ENCODE assay signal across 8 cellular contexts in genomic region chr7:128738570-128739047, GRCh38. TPM values are rescaled to one million over a fixed set of nuclear protein-coding genes. Genes with fewer than 3 reads are reported as not detected.
DNase-seq lines count a peak whose midpoint lies in the region; ATAC-seq, FAIRE-seq and TF ChIP-seq lines count a peak whose summit lies in the region.

No MANE protein-coding gene starts in this region.

- TF ChIP-seq POLR2A in K562 (conservative IDR thresholded peaks at IDR 0.05) (no peak), suprapubic skin (IDR thresholded peaks at IDR 0.05) (no peak)

- in situ Hi-C loops in K562 (cut with MboI) = no loop called here

- H2AFZ ChIP-seq in K562 (ENCODE audit: low read depth, low read length) = peak overlapping the region; percentile 95

- peak overlapping the region; percentile 97 to 98 for H3K9ac ChIP-seq in K562 (ENCODE audit: insufficient read depth in 1 of 2, low read depth in 2 of 2, low read length in 2 of 2)

- H4K20me1 ChIP-seq in K562 (replicated peaks; ENCODE audit: control insufficient read depth, insufficient read depth, low read length) = peaks cover 41% of the 10 kb centered on the region

- peaks cover 5% of the 10 kb centered on the region for H3K9me1 ChIP-seq in K562 (ENCODE audit: control insufficient read depth, insufficient read depth, low read length)

- peak overlapping the region; percentile 74 for H3K27ac ChIP-seq in KOPT-K1 (ENCODE audit: low read depth, low read length, poor library complexity, severe bottlenecking)
- peak overlapping the region; percentile 90 for H3K27ac ChIP-seq in K562 (ENCODE audit: extremely low read depth, low read depth, low read length)
- peak overlapping the region; percentile 60 for H3K27ac ChIP-seq in layer of hippocampus (ENCODE audit: low read depth, low read length)
- peak overlapping the region; percentile 95 for H3K27ac ChIP-seq in suprapubic skin

- TSS peak; percentile 98 for BruUV-seq in K562 (replicated peaks; lab: Mats Ljungman, UMichigan)

- no peak for FAIRE-seq in K562 (lab: Jason Lieb, UNC)

- H3K4me2 ChIP-seq in K562 (ENCODE audit: insufficient read depth, low read length) = peak overlapping the region; percentile 98

- CTCF ChIA-PET in K562 (lab: Yijun Ruan, JAX; ENCODE audit: low intra/inter-chr PET ratio) = interaction anchor here (0.6 kb wide), 1 partner anchor 143 kb away, joined by 3 read pairs; no protein-coding TSS in a partner anchor

- TF ChIP-seq RAD21 in K562 (CRISPR knock-in tag; conservative IDR thresholded peaks at IDR 0.05 in 1 of 2, IDR thresholded peaks at IDR 0.05 in 1 of 2) = peak in 1 of 2 experiments; percentile 36; a peak in 2 of 4 replicates

- DNase-seq in Right ventricle myocardium inferior (ENCODE audit: missing footprints) = no peak
- DNase-seq in cardiac septum (ENCODE audit: low spot score) = no peak
- DNase-seq in K562 (ENCODE audit: extremely low read depth in 1 of 4, low spot score in 3 of 4) = peak in 1 of 4 experiments; percentile 70
- DNase-seq in suprapubic skin (ENCODE audit: low spot score in 2 of 2) = peak in 1 of 2 donors; percentile 66
- DNase-seq in activated gamma-delta T cell treated with Interleukin-2 at 50 U/mL for 16 hours = no peak

- H3K36me3 ChIP-seq in KOPT-K1 (ENCODE audit: insufficient read depth, low read length) (peaks cover 13% of the 10 kb centered on the region; the same call in 1 of the 2 replicates), K562 (ENCODE audit: control insufficient read depth, insufficient read depth, low read length) (peaks cover 33% of the 10 kb centered on the region), suprapubic skin (no peaks in the 10 kb centered on the region)

- H3K4me1 ChIP-seq in K562 (replicated peaks in 1 of 2; ENCODE audit: control insufficient read depth in 2 of 2, insufficient read depth in 2 of 2, low read length in 2 of 2) (peaks cover 14 to 54% of the 10 kb centered on the region in 2 experiments), suprapubic skin (peaks cover 34% of the 10 kb centered on the region)

- H3K27me3 ChIP-seq in K562 (ENCODE audit: control insufficient read depth in 2 of 2, insufficient read depth in 2 of 2, low read length in 2 of 2) (no peaks in the 10 kb centered on the region), layer of hippocampus (ENCODE audit: control insufficient read depth, insufficient read depth, low read length) (no peaks in the 10 kb centered on the region), suprapubic skin (no peaks in the 10 kb centered on the region)

- TF ChIP-seq CTCF in K562 (IDR thresholded peaks at IDR 0.05 in 2 of 3, conservative IDR thresholded peaks at IDR 0.05 in 1 of 3; ENCODE audit: insufficient read depth in 2 of 3, low read depth in 1 of 3, low read length in 3 of 3) = no peak
- no peak for TF ChIP-seq CTCF in suprapubic skin (IDR thresholded peaks at IDR 0.05)

- peak; percentile 26 for ATAC-seq in Right ventricle myocardium inferior
- peak; percentile 29 for ATAC-seq in K562
- no peak for ATAC-seq in HG03565 (IDR thresholded peaks at IDR 0.05; ENCODE audit: unreplicated experiment)

- 0% methylated on average over 8 of the region's 8 CpGs for WGBS in K562 (ENCODE audit: insufficient coverage, low coverage, missing lambda C conversion rate)
- WGBS in suprapubic skin = under 1% methylated on average over 8 of the region's 8 CpGs

- TF ChIP-seq EP300 in K562 (IDR thresholded peaks at IDR 0.05; ENCODE audit: low read length) (no peak), suprapubic skin (IDR thresholded peaks at IDR 0.05) (no peak)

- H3K9me3 ChIP-seq in KOPT-K1 (ENCODE audit: insufficient read depth, low read length, poor library complexity, severe bottlenecking) = no peaks in the 10 kb centered on the region
- no peaks in the 10 kb centered on the region for H3K9me3 ChIP-seq in K562 (replicated peaks; ENCODE audit: control insufficient read depth, insufficient read depth, low read depth, low read length)
- no peaks in the 10 kb centered on the region for H3K9me3 ChIP-seq in suprapubic skin

- POLR2A ChIA-PET in K562 (lab: Yijun Ruan, JAX) = interaction anchor here (0.6 to 10.5 kb wide), 31 partner anchors 9 to 1210 kb away, joined by 3 to 242 read pairs (median 7); partner anchors contain the start of genes ATP6V1F and HILPDA

- intact Hi-C loops in Right ventricle myocardium inferior (cut with DNase I) (loop anchor here (5.0 kb wide), 2 partner anchors 54 to 124 kb away; partner anchors contain the start of genes ATP6V1F and CCDC136), cardiac septum (cut with DNase I) (loop anchor here (2.0 to 5.0 kb wide), 2 partner anchors 88 to 129 kb away; a partner anchor contains a TSS), K562 (cut with micrococcal nuclease) (loop anchor here (1.0 to 5.0 kb wide), 4 partner anchors 44 to 1289 kb away; partner anchors contain the start of gene ATP6V1F)

- H3K4me3 ChIP-seq in K562 = peak overlapping the region; percentile 86
- peak overlapping the region; percentile 96 for H3K4me3 ChIP-seq in suprapubic skin

- H3K79me2 ChIP-seq in K562 (ENCODE audit: control insufficient read depth, insufficient read depth, low read length) = peaks cover 52% of the 10 kb centered on the region

TF ChIP-seq in K562, 482 proteins besides CTCF, POLR2A, EP300 and RAD21 (continues in another document):
- 0 out of 2 replicates have a peak, but pooled peaks have one; percentile 59 for TF ChIP-seq SMARCA5 (IDR thresholded peaks at IDR 0.05)
- no peak for TF ChIP-seq SPI1 (IDR thresholded peaks at IDR 0.05; ENCODE audit: borderline replicate concordance, low read depth, low read length)
- peak; percentile 57; the same call in 1 of the 2 replicates for TF ChIP-seq MTA2 (IDR thresholded peaks at IDR 0.05; ENCODE audit: low read depth)

RNA-seq across cellular contexts. Expression of gene CALU, which starts 0.6 kb away (rescaled TPM):
- total RNA-seq in Right ventricle myocardium inferior (183 TPM), cardiac septum (326 TPM), K562 (2014; rRNA removed) (171 and 210 TPM in 2 replicates), K562 (2014; rRNA removed; fragmentation: Illumina TruSeq; extraction: Trizol) (261 and 289 TPM in 2 replicates), K562 (2015; rRNA removed; fragmentation: Illumina TruSeq; extraction: Trizol) (252 and 263 TPM in 2 replicates), K562 (2021) (166 and 170 TPM in 2 replicates), suprapubic skin (10 to 100 TPM; 32.4 to 44.1 (median 36.7) TPM)
- total RNA-seq in K562 (2011; cell fraction: chromatin; rRNA removed; ENCODE audit: low replicate concordance) = 110 and 296 TPM in 2 replicates
- total RNA-seq in K562 (2011; cell fraction: nucleolus; rRNA removed) = 143 and 167 TPM in 2 replicates
- 289 and 411 TPM in 2 replicates for total RNA-seq in K562 (2011; cell fraction: nucleoplasm; rRNA removed)
- polyA plus RNA-seq in K562 (2011; rRNA removed) (167 and 193 TPM in 2 replicates), K562 (2014; fragmentation: Illumina TruSeq; extraction: Trizol) (211 and 265 TPM in 2 replicates), K562 (2014; fragmentation: Nextera tagmentation; extraction: Ambion mirVana) (100 to 1,000 TPM; 215 to 286 TPM), K562 (2014; rRNA removed) (173 and 177 TPM in 2 replicates)
- 48.3 and 113 TPM in 2 replicates for polyA plus RNA-seq in K562 (2011; cell fraction: cytosol; rRNA removed)
- polyA plus RNA-seq in K562 (2011; cell fraction: nucleus; rRNA removed) = 43.6 and 64.9 TPM in 2 replicates
- 185 and 229 TPM in 2 replicates for polyA plus RNA-seq in K562 (2012)
- 359 and 418 TPM in 2 replicates for polyA minus RNA-seq in K562 (2011; rRNA and poly(A)+ RNA removed)
- polyA minus RNA-seq in K562 (2011; cell fraction: cytosol; rRNA and poly(A)+ RNA removed) = 111 and 121 TPM in 2 replicates
- 25.2 and 55.2 TPM in 2 replicates for polyA minus RNA-seq in K562 (2011; cell fraction: nucleus; rRNA and poly(A)+ RNA removed)

RNA-seq across cellular contexts. Expression of gene OPN1SW, which starts 37.0 kb away (rescaled TPM):
- not detected for total RNA-seq in Right ventricle myocardium inferior
- total RNA-seq in cardiac septum = not detected
- total RNA-seq in K562 (2011; cell fraction: chromatin; rRNA removed; ENCODE audit: low replicate concordance) = not detected in 2 replicates
- total RNA-seq in K562 (2011; cell fraction: nucleolus; rRNA removed) = not detected in 2 replicates
- not detected in 2 replicates for total RNA-seq in K562 (2011; cell fraction: nucleoplasm; rRNA removed)
- not detected in 2 replicates for total RNA-seq in K562 (2014; rRNA removed)
- not detected in 2 replicates for total RNA-seq in K562 (2014; rRNA removed; fragmentation: Illumina TruSeq; extraction: Trizol)
- total RNA-seq in K562 (2015; rRNA removed; fragmentation: Illumina TruSeq; extraction: Trizol) = not detected in 2 replicates
- not detected in 2 replicates for total RNA-seq in K562 (2021)
- polyA plus RNA-seq in K562 (2011; rRNA removed) = not detected in 2 replicates
- not detected in 2 replicates for polyA plus RNA-seq in K562 (2011; cell fraction: cytosol; rRNA removed)
- not detected in 2 replicates for polyA plus RNA-seq in K562 (2011; cell fraction: nucleus; rRNA removed)
- polyA plus RNA-seq in K562 (2012) = 0.09 and 0.24 TPM in 2 replicates
- not detected in 2 replicates for polyA plus RNA-seq in K562 (2014; fragmentation: Illumina TruSeq; extraction: Trizol)
- polyA plus RNA-seq in K562 (2014; fragmentation: Nextera tagmentation; extraction: Ambion mirVana) = 1 to 10 TPM in 1 of 2 experiments, under 1 TPM in 1; 0.84 to 1.0 TPM
- not detected in 2 replicates for polyA plus RNA-seq in K562 (2014; rRNA removed)
- not detected in 2 replicates for polyA minus RNA-seq in K562 (2011; rRNA and poly(A)+ RNA removed)
- not detected in 2 replicates for polyA minus RNA-seq in K562 (2011; cell fraction: cytosol; rRNA and poly(A)+ RNA removed)
- not detected in 2 replicates for polyA minus RNA-seq in K562 (2011; cell fraction: nucleus; rRNA and poly(A)+ RNA removed)
- total RNA-seq in suprapubic skin = not detected

RNA-seq across cellular contexts. Expression of gene CCDC136, which starts 53.2 kb away (rescaled TPM):
- total RNA-seq in Right ventricle myocardium inferior (6.3 TPM), cardiac septum (14.5 TPM), K562 (2014; rRNA removed) (17.0 and 23.5 TPM in 2 replicates), K562 (2014; rRNA removed; fragmentation: Illumina TruSeq; extraction: Trizol) (15.3 and 18.8 TPM in 2 replicates), K562 (2015; rRNA removed; fragmentation: Illumina TruSeq; extraction: Trizol) (27.6 and 28.7 TPM in 2 replicates), K562 (2021) (23.7 and 26.5 TPM in 2 replicates), suprapubic skin (1 to 10 TPM in 3 of 4 donors, under 1 TPM in 1; 0.95 to 4.8 (median 2.1) TPM)
- 153 and 165 TPM in 2 replicates for total RNA-seq in K562 (2011; cell fraction: chromatin; rRNA removed; ENCODE audit: low replicate concordance)
- total RNA-seq in K562 (2011; cell fraction: nucleolus; rRNA removed) = 88.4 and 89.7 TPM in 2 replicates
- total RNA-seq in K562 (2011; cell fraction: nucleoplasm; rRNA removed) = 120 and 159 TPM in 2 replicates
- polyA plus RNA-seq in K562 (2011; rRNA removed) (40.2 and 45.0 TPM in 2 replicates), K562 (2014; fragmentation: Illumina TruSeq; extraction: Trizol) (23.5 and 26.9 TPM in 2 replicates), K562 (2014; fragmentation: Nextera tagmentation; extraction: Ambion mirVana) (1 to 10 TPM; 2.4 TPM), K562 (2014; rRNA removed) (34.8 and 40.8 TPM in 2 replicates)
- 12.2 and 20.3 TPM in 2 replicates for polyA plus RNA-seq in K562 (2011; cell fraction: cytosol; rRNA removed)
- 165 and 172 TPM in 2 replicates for polyA plus RNA-seq in K562 (2011; cell fraction: nucleus; rRNA removed)
- polyA plus RNA-seq in K562 (2012) = 30.6 and 53.3 TPM in 2 replicates
- polyA minus RNA-seq in K562 (2011; rRNA and poly(A)+ RNA removed) = 31.9 and 36.9 TPM in 2 replicates
- polyA minus RNA-seq in K562 (2011; cell fraction: cytosol; rRNA and poly(A)+ RNA removed) = 9.3 and 17.3 TPM in 2 replicates
- polyA minus RNA-seq in K562 (2011; cell fraction: nucleus; rRNA and poly(A)+ RNA removed) = 47.4 and 54.8 TPM in 2 replicates
